Comparison of ENCODE assay signal across 1 cellular context in genomic region chr7:102183848-102184247, GRCh38.
TF ChIP-seq lines count a peak whose summit lies in the region.

No MANE protein-coding gene starts in this region.

TF ChIP-seq in HepG2, 621 proteins besides CTCF, POLR2A, EP300 and RAD21:
- peak; percentile 37; the same call in 1 of the 2 replicates for TF ChIP-seq ZNF121 (CRISPR knock-in tag; IDR thresholded peaks at IDR 0.05)
